ENCODE assay signal across 19 cellular contexts in the genomic region with DNA sequence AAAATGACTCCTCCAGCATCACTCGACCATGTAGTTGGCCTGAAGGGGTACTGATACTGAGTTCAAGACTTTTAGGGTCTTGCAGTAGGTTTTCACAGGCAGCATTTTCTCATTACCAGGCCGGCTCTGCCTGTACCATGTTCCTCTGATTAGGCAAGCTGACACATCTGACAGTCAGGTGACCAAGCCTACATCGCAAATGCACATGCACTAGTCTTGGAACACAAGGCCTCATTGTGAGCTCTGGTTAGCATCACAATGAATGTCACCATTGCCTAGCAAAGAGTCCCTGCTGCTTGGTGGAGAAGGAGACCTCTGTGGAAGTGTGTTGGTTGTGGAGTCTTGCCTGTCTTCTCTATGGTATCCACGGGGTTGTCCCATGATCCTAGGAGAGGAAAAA.
DNase-seq lines count a peak whose midpoint lies in the region; ATAC-seq and TF ChIP-seq lines count a peak whose summit lies in the region.
"Had no signal": no experiment of that assay in that cellular context is flagged by ENCODE, and none has a peak within 500 bp of the region (broad histone marks: within the 10 kb centered on the region; RNA-seq: fewer than 3 reads in every experiment).

No MANE protein-coding gene starts in this region.

- no peaks in the 10 kb centered on the region for H3K9me3 ChIP-seq in breast epithelium
- H3K9me3 ChIP-seq: Caco-2 had no signal

- no peak overlapping the region for H3K4me3 Mint-ChIP-seq in activated T-cell treated with anti-CD3 and anti-CD28 coated beads, Interleukin-2, amount 50 U/mL, for 72 hours
- H3K4me3 Mint-ChIP-seq: CD4-positive, alpha-beta T cell; GM23338; HFFc6; IgD-negative memory B cell had no signal

- no peak for ATAC-seq in activated T-cell treated with anti-CD3 and anti-CD28 coated beads, Interleukin-2, amount 50 U/mL, for 72 hours (replicated peaks in 1 of 2)
- ATAC-seq: GM23338, HCT116, HepG2 had no signal

- no peaks in the 10 kb centered on the region for H3K9me3 Mint-ChIP-seq in activated T-cell treated with anti-CD3 and anti-CD28 coated beads, Interleukin-2, amount 50 U/mL, for 72 hours
- H3K9me3 Mint-ChIP-seq: CD4-positive, alpha-beta T cell; HFFc6; IgD-negative memory B cell had no signal

- intact Hi-C loops in breast epithelium (cut with DNase I; ENCODE audit: low total_unique reads): no loop called here

- H3K27me3 Mint-ChIP-seq in activated T-cell treated with anti-CD3 and anti-CD28 coated beads, Interleukin-2, amount 50 U/mL, for 72 hours (ENCODE audit: low read depth): no peaks in the 10 kb centered on the region
- H3K27me3 Mint-ChIP-seq: CD4-positive, alpha-beta T cell; IgD-negative memory B cell had no signal

- no peak for TF ChIP-seq CTCF in breast epithelium (IDR thresholded peaks at IDR 0.05)

- H3K27me3 ChIP-seq in breast epithelium: no peaks in the 10 kb centered on the region

- no peak overlapping the region for H3K4me3 ChIP-seq in breast epithelium
- H3K4me3 ChIP-seq: GM23338 had no signal

- TF ChIP-seq POLR2A in breast epithelium (IDR thresholded peaks at IDR 0.05): no peak

- no peak overlapping the region for H3K27ac Mint-ChIP-seq in activated T-cell treated with anti-CD3 and anti-CD28 coated beads, Interleukin-2, amount 50 U/mL, for 72 hours
- H3K27ac Mint-ChIP-seq: CD4-positive, alpha-beta T cell; GM23338; HFFc6; IgD-negative memory B cell had no signal

- H3K36me3 Mint-ChIP-seq in activated T-cell treated with anti-CD3 and anti-CD28 coated beads, Interleukin-2, amount 50 U/mL, for 72 hours (ENCODE audit: insufficient read depth in 2 of 2): no peaks in the 10 kb centered on the region
- H3K36me3 Mint-ChIP-seq: IgD-negative memory B cell had no signal

- DNase-seq in caudate nucleus (lab: John Stamatoyannopoulos, UW) (peak in 31 of 61 donors; percentile 0 to 64 (median 16)), inferior parietal cortex (ENCODE audit: extremely low spot score) (peak; percentile 50), pons (ENCODE audit: low spot score) (peak; percentile 86), D341Med (ENCODE audit: low spot score) (no peak), RKO (ENCODE audit: low spot score) (no peak), breast epithelium (ENCODE audit: low spot score in 2 of 2) (no peak)
- no peak for DNase-seq in activated T-cell treated with anti-CD3 and anti-CD28 coated beads, Interleukin-2, amount 50 U/mL, for 72 hours
- DNase-seq: ACHN; Caco-2; CD4-positive, alpha-beta T cell; DMS153; DMS79; GDM1; HFFc6 had no signal

- no peaks in the 10 kb centered on the region for H3K36me3 ChIP-seq in breast epithelium

- H3K27ac ChIP-seq in caudate nucleus (ENCODE audit: low read depth, low read length): no peak overlapping the region
- no peak overlapping the region for H3K27ac ChIP-seq in breast epithelium
- H3K27ac ChIP-seq: C4-2B had no signal

- H3K4me1 Mint-ChIP-seq in activated T-cell treated with anti-CD3 and anti-CD28 coated beads, Interleukin-2, amount 50 U/mL, for 72 hours (ENCODE audit: low read depth): no peaks in the 10 kb centered on the region
- H3K4me1 Mint-ChIP-seq: GM23338, IgD-negative memory B cell had no signal

- no peaks in the 10 kb centered on the region for H3K4me1 ChIP-seq in breast epithelium
- H3K4me1 ChIP-seq: Caco-2 had no signal

Comparison
In these comparisons a context has a peak if more than half of its experiments do, and no peak if none do; other contexts are left out.
1. DNase-seq: peak in caudate nucleus (31 of 61), inferior parietal cortex (single experiment) and pons (single experiment); none in D341Med (single experiment), RKO (single experiment), activated T-cell treated with anti-CD3 and anti-CD28 coated beads, Interleukin-2, amount 50 U/mL, for 72 hours (0 of 2) and breast epithelium (0 of 2).